Comparison of ENCODE assay signal across 10 cellular contexts in the genomic region with DNA sequence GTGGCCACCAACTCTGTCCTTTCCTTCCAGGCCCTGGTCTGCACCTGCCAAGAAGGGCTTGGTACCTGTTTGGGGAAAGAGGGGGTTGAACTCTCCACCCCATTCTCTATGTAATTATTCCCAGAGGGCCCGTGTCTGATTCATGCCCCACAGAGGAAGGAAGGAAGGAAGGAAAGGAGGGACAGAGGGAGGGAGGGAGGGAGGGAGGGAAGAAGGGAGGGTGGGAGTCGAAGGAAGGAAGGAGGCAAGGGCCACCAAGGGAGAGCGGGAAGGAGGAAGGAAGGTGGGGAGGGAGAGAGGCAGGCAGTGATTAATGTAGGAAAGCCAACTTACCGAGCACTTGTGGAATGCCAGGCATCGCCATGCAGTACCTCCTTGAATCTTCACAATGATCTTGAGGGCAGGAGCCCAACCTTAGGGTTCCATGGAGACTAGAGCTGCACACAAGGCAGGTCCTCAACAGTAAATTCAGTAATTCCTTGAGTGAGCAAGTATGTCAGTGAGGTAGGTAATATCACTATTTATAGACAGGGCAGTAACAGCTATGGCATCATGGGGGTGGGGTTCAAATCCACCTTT.
DNase-seq lines count a peak whose midpoint lies in the region; ATAC-seq and TF ChIP-seq lines count a peak whose summit lies in the region.
"Had no signal": no experiment of that assay in that cellular context is flagged by ENCODE, and none has a peak within 500 bp of the region (broad histone marks: within the 10 kb centered on the region; RNA-seq: fewer than 3 reads in every experiment).

No MANE protein-coding gene starts in this region.

- ATAC-seq in right cardiac atrium: peak; percentile 20 to 59
- ATAC-seq in GM19397 (IDR thresholded peaks at IDR 0.05; ENCODE audit: unreplicated experiment): no peak
- ATAC-seq: activated T-helper 17 cell treated with anti-CD3 and anti-CD28 coated beads, Interleukin-2, amount 50 U/mL, for 72 hours had no signal

- intact Hi-C loops in right cardiac atrium (cut with DNase I): no loop called here
- intact Hi-C loops in sigmoid colon (cut with DNase I): no loop called here

- TF ChIP-seq CTCF in sigmoid colon (IDR thresholded peaks at IDR 0.05): no peak

- no peak for TF ChIP-seq EP300 in sigmoid colon (IDR thresholded peaks at IDR 0.05)

- no peak overlapping the region for H3K4me3 ChIP-seq in right cardiac atrium (ENCODE audit: low read length)
- H3K4me3 ChIP-seq in sigmoid colon: no peak overlapping the region

- no peaks in the 10 kb centered on the region for H3K36me3 ChIP-seq in sigmoid colon

- H3K27ac ChIP-seq in right cardiac atrium (ENCODE audit: low read length) (peak overlapping the region; percentile 72), sigmoid colon (peak overlapping the region; percentile 70 to 80 (median 74))

- peaks cover 11% of the 10 kb centered on the region for H3K4me1 ChIP-seq in right cardiac atrium (ENCODE audit: control insufficient read depth, insufficient read depth, low read length)
- H3K4me1 ChIP-seq in sigmoid colon: peaks cover 0 to 24% (median 18%) of the 10 kb centered on the region in 4 donors

- H3K9me3 ChIP-seq in right cardiac atrium (ENCODE audit: control insufficient read depth, low read length) (no peaks in the 10 kb centered on the region), sigmoid colon (no peaks in the 10 kb centered on the region)

- DNase-seq in ELR (ENCODE audit: low read depth): peak; percentile 19
- peak; percentile 67 for DNase-seq in T1000 (lab: John Stamatoyannopoulos, UW)
- DNase-seq in right cardiac atrium: peak in 1 of 3 donors; percentile 27
- DNase-seq in sigmoid colon: no peak
- no peak for DNase-seq in midbrain (lab: John Stamatoyannopoulos, UW)
- no peak for DNase-seq in NCI-H345 (lab: John Stamatoyannopoulos, UW)
- DNase-seq in NCI-H146 (lab: John Stamatoyannopoulos, UW): no peak
- DNase-seq: CD4-positive, alpha-beta T cell had no signal

- 41% methylated on average over 5 of the region's 5 CpGs for WGBS in right cardiac atrium
- 64 to 71% methylated on average over 5 of the region's 5 CpGs for WGBS in sigmoid colon, 2 donors

- TF ChIP-seq POLR2A in sigmoid colon (IDR thresholded peaks at IDR 0.05): no peak

- no peaks in the 10 kb centered on the region for H3K27me3 ChIP-seq in right cardiac atrium (ENCODE audit: control insufficient read depth, insufficient read depth)
- no peaks in the 10 kb centered on the region for H3K27me3 ChIP-seq in sigmoid colon

Comparison
In these comparisons a context has a peak if more than half of its experiments do, and no peak if none do; other contexts are left out.
1. DNase-seq: peak in ELR (single experiment) and T1000 (single experiment); none in sigmoid colon (single experiment), midbrain (single experiment), NCI-H345 (single experiment) and NCI-H146 (single experiment).